Comparison of ENCODE assay signal across 30 cellular contexts in the genomic region with DNA sequence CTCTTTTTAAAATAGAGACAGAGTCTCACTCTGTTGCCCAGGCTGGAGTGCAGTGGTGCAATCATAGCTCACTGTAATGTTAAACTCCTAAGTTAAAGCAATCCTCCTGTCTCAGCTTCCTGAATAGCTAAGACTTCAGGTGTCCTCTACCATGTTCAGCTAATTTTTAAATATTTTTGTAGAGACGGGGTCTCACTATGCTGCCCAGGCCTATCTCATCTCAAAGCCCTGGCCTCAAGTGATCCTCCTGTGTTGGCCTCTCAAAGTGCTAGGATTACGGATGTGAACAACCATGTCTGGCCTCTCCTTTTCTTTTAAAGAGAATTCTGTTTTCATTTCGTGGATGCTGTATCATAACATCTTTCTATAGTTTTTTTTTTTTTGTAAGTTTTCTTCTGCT.
"Had no signal": no experiment of that assay in that cellular context is flagged by ENCODE, and none has a peak within 500 bp of the region (broad histone marks: within the 10 kb centered on the region; RNA-seq: fewer than 3 reads in every experiment).

No MANE protein-coding gene starts in this region.

- H3K27ac Mint-ChIP-seq: activated CD4-positive, alpha-beta memory T cell treated with anti-CD3 and anti-CD28 coated beads, Interleukin-2, amount 10 ng/mL, durations not matched to agents 7 days and 5 days; activated CD4-positive, alpha-beta T cell treated with anti-CD3 and anti-CD28 coated beads, Interleukin-2, amount 10 ng/mL, durations not matched to agents 7 days and 5 days; activated naive CD4-positive, alpha-beta T cell treated with anti-CD3 and anti-CD28 coated beads for 36 hours; activated naive CD4-positive, alpha-beta T cell treated with anti-CD3 and anti-CD28 coated beads, Interleukin-2, amount 50 U/mL, for 24 hours; activated naive CD8-positive, alpha-beta T cell treated with anti-CD3 and anti-CD28 coated beads for 36 hours; activated naive CD8-positive, alpha-beta T cell treated with anti-CD3 and anti-CD28 coated beads, Interleukin-2, amount 50 U/mL, for 24 hours; activated T-helper 2 cell treated with anti-CD3 and anti-CD28 coated beads, Interferon-gamma antibody, Interleukin-2, Interleukin-4, amounts not matched to agents 10 μg/mL and 5 μg/mL and 100 μg/mL, durations not matched to agents 14 hours and 24 hours and 36 hours; brain had no signal

- ATAC-seq: activated naive CD8-positive, alpha-beta T cell treated with anti-CD3 and anti-CD28 coated beads, Interleukin-2, amount 50 U/mL, for 24 hours; activated T-cell treated with anti-CD3 and anti-CD28 coated beads, Interleukin-2, amount 50 U/mL, for 4 hours; gastroesophageal sphincter; heart right ventricle had no signal

- H3K9me3 ChIP-seq: adrenal gland, breast epithelium, colonic mucosa, esophagus squamous epithelium, gastroesophageal sphincter, heart right ventricle had no signal

- H3K4me1 ChIP-seq: breast epithelium, colonic mucosa, gastroesophageal sphincter, heart right ventricle had no signal

- H3K4me3 ChIP-seq: adrenal gland, breast epithelium, cardiac muscle cell, colonic mucosa, esophagus squamous epithelium, gastroesophageal sphincter, heart right ventricle, hepatocyte had no signal

- H3K4me3 Mint-ChIP-seq: activated CD4-positive, alpha-beta memory T cell treated with anti-CD3 and anti-CD28 coated beads, Interleukin-2, amount 10 ng/mL, durations not matched to agents 7 days and 5 days; activated CD4-positive, alpha-beta T cell treated with anti-CD3 and anti-CD28 coated beads, Interleukin-2, amount 10 ng/mL, durations not matched to agents 7 days and 5 days; activated naive CD4-positive, alpha-beta T cell treated with anti-CD3 and anti-CD28 coated beads for 36 hours; activated naive CD4-positive, alpha-beta T cell treated with anti-CD3 and anti-CD28 coated beads, Interleukin-2, amount 50 U/mL, for 24 hours; activated naive CD8-positive, alpha-beta T cell treated with anti-CD3 and anti-CD28 coated beads for 36 hours; activated naive CD8-positive, alpha-beta T cell treated with anti-CD3 and anti-CD28 coated beads, Interleukin-2, amount 50 U/mL, for 24 hours; activated T-cell treated with anti-CD3 and anti-CD28 coated beads, Interleukin-2, amount 50 U/mL, for 4 hours; brain had no signal

- H3K9me3 Mint-ChIP-seq: activated CD4-positive, alpha-beta memory T cell treated with anti-CD3 and anti-CD28 coated beads, Interleukin-2, amount 10 ng/mL, durations not matched to agents 7 days and 5 days; activated CD4-positive, alpha-beta T cell treated with anti-CD3 and anti-CD28 coated beads, Interleukin-2, amount 10 ng/mL, durations not matched to agents 7 days and 5 days; activated naive CD4-positive, alpha-beta T cell treated with anti-CD3 and anti-CD28 coated beads for 36 hours; activated naive CD8-positive, alpha-beta T cell treated with anti-CD3 and anti-CD28 coated beads, Interleukin-2, amount 50 U/mL, for 24 hours; activated T-cell treated with anti-CD3 and anti-CD28 coated beads, Interleukin-2, amount 50 U/mL, for 4 hours; activated T-helper 2 cell treated with anti-CD3 and anti-CD28 coated beads, Interferon-gamma antibody, Interleukin-2, Interleukin-4, amounts not matched to agents 10 μg/mL and 5 μg/mL and 100 μg/mL, durations not matched to agents 14 hours and 24 hours and 36 hours had no signal

- DNase-seq: activated CD4-positive, alpha-beta memory T cell treated with anti-CD3 and anti-CD28 coated beads, Interleukin-2, amount 10 ng/mL, durations not matched to agents 7 days and 5 days; activated CD4-positive, alpha-beta T cell treated with anti-CD3 and anti-CD28 coated beads for 1 hour; activated CD4-positive, alpha-beta T cell treated with anti-CD3 and anti-CD28 coated beads for 4 hours; activated CD4-positive, alpha-beta T cell treated with anti-CD3 and anti-CD28 coated beads, Interleukin-2, amount 10 ng/mL, durations not matched to agents 7 days and 5 days; activated CD4-positive, alpha-beta T cell treated with anti-CD3 and anti-CD28 coated beads, Interleukin-2, amount 50 U/mL, for 4 hours; activated CD8-positive, alpha-beta memory T cell treated with anti-CD3 and anti-CD28 coated beads for 24 hours; activated effector memory CD4-positive, alpha-beta T cell treated with anti-CD3 and anti-CD28 coated beads, Interleukin-2, amount 50 U/mL, for 16 hours; activated naive CD4-positive, alpha-beta T cell treated with anti-CD3 and anti-CD28 coated beads for 36 hours; activated naive CD8-positive, alpha-beta T cell treated with anti-CD3 and anti-CD28 coated beads for 36 hours; activated naive CD8-positive, alpha-beta T cell treated with anti-CD3 and anti-CD28 coated beads, Interleukin-2, amount 50 U/mL, for 24 hours; activated T-cell treated with anti-CD3 and anti-CD28 coated beads, Interleukin-2, amount 50 U/mL, for 4 hours; adrenal gland; amygdala; aorta; central memory CD4-positive, alpha-beta T cell; cerebellar nuclear complex; colonic mucosa; effector CD8-positive, alpha-beta T cell; esophagus squamous epithelium; foreskin melanocyte; heart right ventricle; T-helper 2 cell had no signal

- H3K27ac ChIP-seq: adrenal gland, breast epithelium, cardiac muscle cell, colonic mucosa, epithelial cell of prostate, esophagus squamous epithelium, gastroesophageal sphincter, heart right ventricle, hepatocyte had no signal

- H3K36me3 ChIP-seq: colonic mucosa had no signal

- H3K27me3 Mint-ChIP-seq: activated CD4-positive, alpha-beta memory T cell treated with anti-CD3 and anti-CD28 coated beads, Interleukin-2, amount 10 ng/mL, durations not matched to agents 7 days and 5 days; activated CD4-positive, alpha-beta T cell treated with anti-CD3 and anti-CD28 coated beads, Interleukin-2, amount 10 ng/mL, durations not matched to agents 7 days and 5 days; activated naive CD4-positive, alpha-beta T cell treated with anti-CD3 and anti-CD28 coated beads, Interleukin-2, amount 50 U/mL, for 24 hours; activated naive CD8-positive, alpha-beta T cell treated with anti-CD3 and anti-CD28 coated beads for 36 hours; activated naive CD8-positive, alpha-beta T cell treated with anti-CD3 and anti-CD28 coated beads, Interleukin-2, amount 50 U/mL, for 24 hours; brain had no signal

- H3K4me1 Mint-ChIP-seq: brain had no signal

- H3K27me3 ChIP-seq: adrenal gland, breast epithelium, cardiac muscle cell, colonic mucosa, esophagus squamous epithelium, gastroesophageal sphincter, heart right ventricle, hepatocyte had no signal
